Comparison of ENCODE assay signal across 1 cellular context in the genomic region with DNA sequence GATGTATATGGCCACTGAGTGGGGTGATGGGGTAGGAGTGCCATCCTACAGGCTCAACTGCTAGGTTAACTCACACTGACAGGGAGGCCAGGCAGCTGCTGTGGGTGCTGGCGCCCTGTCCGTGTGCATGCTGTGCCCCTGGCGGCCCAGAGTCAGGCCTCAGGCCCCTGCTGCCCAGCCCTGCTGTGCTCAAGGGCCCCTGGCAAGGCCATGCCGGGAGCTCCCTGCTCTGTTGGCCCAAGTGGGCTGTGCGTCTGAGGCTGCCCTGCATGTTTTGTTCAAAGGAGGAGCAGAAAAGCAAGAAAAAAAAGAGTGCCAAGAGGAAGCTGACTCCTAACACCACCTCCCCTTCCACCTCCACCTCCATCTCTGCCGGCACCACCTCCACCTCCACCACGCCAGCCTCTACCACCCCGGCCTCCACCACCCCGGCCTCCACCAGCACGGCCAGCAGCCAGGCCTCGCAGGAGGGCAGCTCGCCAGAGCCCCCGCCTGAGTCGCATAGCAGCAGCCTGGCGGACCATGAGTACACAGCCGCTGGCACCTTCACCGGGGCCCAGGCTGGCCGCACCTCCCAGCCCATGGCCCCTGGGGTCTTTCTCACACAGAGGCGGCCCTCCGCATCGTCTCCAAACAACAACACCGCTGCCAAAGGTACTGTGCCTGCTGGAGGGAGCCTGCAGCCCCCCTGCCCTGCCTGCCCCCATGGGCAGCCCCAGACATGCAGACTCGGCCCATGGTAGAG.
TF ChIP-seq lines count a peak whose summit lies in the region.

No MANE protein-coding gene starts in this region.

TF ChIP-seq in SK-N-SH, 30 proteins besides CTCF, POLR2A, EP300 and RAD21 (continued from another document):
- no peak for TF ChIP-seq TAF1 (IDR thresholded peaks at IDR 0.05; ENCODE audit: borderline replicate concordance, low read depth, low read length)
- TF ChIP-seq GABPA (IDR thresholded peaks at IDR 0.05; ENCODE audit: low read depth) = no peak
- no peak for TF ChIP-seq RCOR1 (IDR thresholded peaks at IDR 0.05; ENCODE audit: low read length)
- TF ChIP-seq SMC3 (IDR thresholded peaks at IDR 0.05; ENCODE audit: low read depth, low read length) = no peak
- TF ChIP-seq, protein P1, sequence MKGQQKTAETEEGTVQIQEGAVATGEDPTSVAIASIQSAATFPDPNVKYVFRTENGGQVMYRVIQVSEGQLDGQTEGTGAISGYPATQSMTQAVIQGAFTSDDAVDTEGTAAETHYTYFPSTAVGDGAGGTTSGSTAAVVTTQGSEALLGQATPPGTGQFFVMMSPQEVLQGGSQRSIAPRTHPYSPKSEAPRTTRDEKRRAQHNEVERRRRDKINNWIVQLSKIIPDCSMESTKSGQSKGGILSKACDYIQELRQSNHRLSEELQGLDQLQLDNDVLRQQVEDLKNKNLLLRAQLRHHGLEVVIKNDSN (IDR thresholded peaks at IDR 0.05; ENCODE audit: borderline replicate concordance, low read depth) = no peak
- TF ChIP-seq GATA2 (CRISPR knock-in tag; IDR thresholded peaks at IDR 0.05) = no peak
- no peak for TF ChIP-seq TEAD4 (IDR thresholded peaks at IDR 0.05; ENCODE audit: borderline replicate concordance, insufficient read depth)
- TF ChIP-seq, protein P2, sequence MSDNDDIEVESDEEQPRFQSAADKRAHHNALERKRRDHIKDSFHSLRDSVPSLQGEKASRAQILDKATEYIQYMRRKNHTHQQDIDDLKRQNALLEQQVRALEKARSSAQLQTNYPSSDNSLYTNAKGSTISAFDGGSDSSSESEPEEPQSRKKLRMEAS (IDR thresholded peaks at IDR 0.05; ENCODE audit: low read depth) = no peak
- no peak for TF ChIP-seq POLR2AphosphoS5 (IDR thresholded peaks at IDR 0.05; ENCODE audit: low read depth, low read length)
- no peak for TF ChIP-seq RFX5 (IDR thresholded peaks at IDR 0.05; ENCODE audit: low read length)
- no peak for TF ChIP-seq MXI1 (IDR thresholded peaks at IDR 0.05; ENCODE audit: low read depth, low read length)
- no peak for TF ChIP-seq EZH2phosphoT487 (IDR thresholded peaks at IDR 0.05; ENCODE audit: borderline replicate concordance, low read depth)
- TF ChIP-seq CHD2 (IDR thresholded peaks at IDR 0.05; ENCODE audit: low read length, partially characterized antibody) = no peak
